ENCODE assay signal across 8 cellular contexts in the genomic region with DNA sequence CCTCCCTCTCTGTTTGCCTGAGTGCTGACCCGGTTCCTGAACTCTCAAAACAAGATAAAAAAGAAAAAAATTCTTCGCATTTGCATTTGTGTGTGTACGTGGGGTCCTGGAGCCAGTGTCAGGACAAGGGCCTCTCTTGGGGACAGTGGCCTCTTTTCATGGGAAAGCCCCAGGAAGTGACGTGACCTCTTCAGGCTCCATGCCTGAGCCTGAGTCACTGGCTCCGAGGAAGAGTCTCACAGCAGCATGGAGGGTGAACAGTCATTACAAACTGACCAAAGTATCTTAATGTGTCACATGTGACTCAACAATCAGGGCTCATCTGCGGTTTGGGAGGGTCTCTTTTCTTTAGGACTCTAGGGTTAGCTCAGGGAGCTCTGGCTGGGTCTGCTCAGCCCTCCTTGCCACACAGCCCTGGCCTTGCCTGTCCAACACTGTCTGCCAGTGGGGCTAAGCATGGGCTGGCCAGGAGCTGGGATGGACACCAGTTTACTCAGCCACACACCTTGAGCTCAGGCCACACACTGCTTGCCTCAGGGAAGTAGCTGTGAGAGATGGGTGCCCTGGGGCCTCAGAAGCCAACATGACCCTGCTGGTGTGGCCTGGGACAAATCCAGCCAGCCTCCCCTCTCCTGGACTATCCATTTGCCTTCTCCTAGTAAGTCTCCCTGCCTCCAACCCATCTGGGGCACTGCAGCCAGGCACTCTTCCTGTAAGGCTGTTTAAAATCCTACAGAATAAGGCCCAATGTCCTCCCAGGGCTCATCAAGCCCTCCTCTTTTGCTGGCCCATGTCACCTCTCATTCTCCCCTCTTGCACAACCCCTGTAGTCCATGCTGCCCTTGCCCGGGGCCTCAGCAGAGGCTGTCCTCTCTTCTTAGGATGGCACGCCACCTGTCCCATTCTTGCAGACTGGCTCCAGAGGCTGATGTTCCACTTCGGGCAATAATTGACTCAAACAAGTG. TPM values are rescaled to one million over a fixed set of nuclear protein-coding genes. Genes with fewer than 3 reads are reported as not detected.
DNase-seq lines count a peak whose midpoint lies in the region; ATAC-seq, FAIRE-seq and TF ChIP-seq lines count a peak whose summit lies in the region.

No MANE protein-coding gene starts in this region.

- H2AFZ ChIP-seq in keratinocyte (ENCODE audit: control insufficient read depth, low read length): no peak overlapping the region

- H4K20me1 ChIP-seq in keratinocyte (ENCODE audit: control insufficient read depth, extremely low read depth, insufficient read depth, low read length): no peaks in the 10 kb centered on the region

- in situ Hi-C loops in Panc1 (cut with HindIII; ENCODE audit: low pct_unique_long_range_greater_than_20kb, low sequenced_read_pairs) (no loop called here), astrocyte of the cerebellum (cut with HindIII; ENCODE audit: low sequenced_read_pairs) (no loop called here)

- no peak overlapping the region for H3K9ac ChIP-seq in keratinocyte (ENCODE audit: control insufficient read depth, extremely low read depth, insufficient read depth, low read length)

- peak overlapping the region; percentile 14 for H3K4me2 ChIP-seq in keratinocyte (ENCODE audit: control insufficient read depth, extremely low read depth, insufficient read depth, low read depth, low read length)

- H3K4me1 ChIP-seq in Panc1 (ENCODE audit: control insufficient read depth, insufficient read depth, low read length): no peaks in the 10 kb centered on the region
- peaks cover 6% of the 10 kb centered on the region for H3K4me1 ChIP-seq in keratinocyte (ENCODE audit: control insufficient read depth, extremely low read depth, insufficient read depth, low read length)

- no peaks in the 10 kb centered on the region for H3K9me1 ChIP-seq in keratinocyte (ENCODE audit: control insufficient read depth, extremely low read depth, insufficient read depth, low read length)

- H3K36me3 ChIP-seq in Panc1 (ENCODE audit: control insufficient read depth, insufficient read depth, low read length) (no peaks in the 10 kb centered on the region), keratinocyte (ENCODE audit: control insufficient read depth in 2 of 2, extremely low read depth in 1 of 2, insufficient read depth in 2 of 2, low read length in 2 of 2) (no peaks in the 10 kb centered on the region)

- dilution Hi-C loops in keratinocyte (cut with MboI; ENCODE audit: extremely low pct_ligation_motif_present, low sequenced_read_pairs): no loop called here

- peak; percentile 98 for FAIRE-seq in GM18507 (lab: Jason Lieb, UNC)
- no peak for FAIRE-seq in keratinocyte (lab: Jason Lieb, UNC)

- intact Hi-C loops in Panc1 (cut with micrococcal nuclease; ENCODE audit: unreplicated experiment): no loop called here

- POLR2A ChIA-PET in Panc1 (lab: Charles Lee): interaction anchor here (0.6 kb wide), 1 partner anchor 9 kb away, joined by 3 read pairs; no protein-coding TSS in a partner anchor

- H3K4me3 ChIP-seq in Panc1 (ENCODE audit: low read depth in 2 of 2, low read length in 2 of 2) (no peak overlapping the region), astrocyte of the cerebellum (ENCODE audit: low read depth, low read length) (no peak overlapping the region), keratinocyte (ENCODE audit: control insufficient read depth in 2 of 3, extremely low read depth in 1 of 3, insufficient read depth in 2 of 3, low read depth in 1 of 3, low read length in 3 of 3) (no peak overlapping the region)

- TF ChIP-seq CTCF in Panc1 (IDR thresholded peaks at IDR 0.05) (no peak), astrocyte of the cerebellum (IDR thresholded peaks at IDR 0.05; ENCODE audit: low read depth, low read length, missing control alignments) (no peak), keratinocyte (optimal IDR thresholded peaks at IDR 0.05 in 1 of 3, IDR thresholded peaks at IDR 0.05 in 1 of 3, conservative IDR thresholded peaks at IDR 0.05 in 1 of 3; ENCODE audit: extremely low read depth in 1 of 3, insufficient read depth in 2 of 3, low read length in 3 of 3) (no peak)

- BruUV-seq in Panc1 (replicated peaks; lab: Mats Ljungman, UMichigan): no TSS peak

- ATAC-seq in HG02623 (IDR thresholded peaks at IDR 0.05; ENCODE audit: unreplicated experiment) (peak; percentile 77), Panc1 (peak; percentile 79)

- H3K27me3 ChIP-seq in Panc1 (ENCODE audit: control insufficient read depth, insufficient read depth, low read length) (peaks cover 7% of the 10 kb centered on the region; the same call in 1 of the 2 replicates), keratinocyte (ENCODE audit: control insufficient read depth, extremely low read depth, insufficient read depth, low read length) (peaks cover 4% of the 10 kb centered on the region)

- DNase-seq in GM18507 (ENCODE audit: extremely low spot score, insufficient read length, low read depth) (peak; percentile 64), Panc1 (ENCODE audit: low read depth, low spot score) (peak; percentile 2), astrocyte of the cerebellum (ENCODE audit: low read depth) (peak; percentile 24), keratinocyte (ENCODE audit: low read depth, low spot score) (peak; percentile 40), NCI-H1092 (lab: John Stamatoyannopoulos, UW) (no peak), NCI-H1092 treated with DMSO at 0.1 percent for 48 hours (lab: John Stamatoyannopoulos, UW) (no peak)
- DNase-seq in stimulated activated CD8-positive, alpha-beta memory T cell treated with anti-CD3 and anti-CD28 coated beads, Interleukin-4, amount 100 ng/mL, for 48 hours: peak; percentile 83

- H3K9me3 ChIP-seq in Panc1 (ENCODE audit: control insufficient read depth, insufficient read depth, low read depth, low read length) (no peaks in the 10 kb centered on the region), keratinocyte (ENCODE audit: control insufficient read depth, low read depth, low read length) (no peaks in the 10 kb centered on the region)

- H3K27ac ChIP-seq in Panc1 (ENCODE audit: low read length) (no peak overlapping the region), keratinocyte (ENCODE audit: control insufficient read depth, insufficient read depth, low read length) (peak overlapping the region; percentile 33)

- H3K79me2 ChIP-seq in keratinocyte (ENCODE audit: control insufficient read depth, insufficient read depth, low read length): no peaks in the 10 kb centered on the region

- CTCF ChIA-PET in Panc1 (lab: Charles Lee): no interaction called here

RNA-seq across cellular contexts. Expression of a gene that starts 10.5 kb away (rescaled TPM):
- total RNA-seq in Panc1 (2021; ENCODE audit: unreplicated experiment): 0.23 TPM
- not detected for polyA plus RNA-seq in Panc1 (2012; ENCODE audit: insufficient read length)
- not detected in 3 replicates for polyA plus RNA-seq in keratinocyte
- not detected for polyA plus RNA-seq in keratinocyte (2011; ENCODE audit: low read depth)
- not detected in 2 replicates for polyA plus RNA-seq in keratinocyte (2011; cell fraction: cytosol; rRNA removed)
- polyA plus RNA-seq in keratinocyte (2011; cell fraction: nucleus; rRNA removed): not detected in 2 replicates
- not detected in 2 replicates for polyA plus RNA-seq in keratinocyte (2012; ENCODE audit: low replicate concordance)
- polyA minus RNA-seq in keratinocyte: not detected in 3 replicates
- polyA minus RNA-seq in keratinocyte (2011; cell fraction: cytosol; rRNA and poly(A)+ RNA removed): not detected
- polyA minus RNA-seq in keratinocyte (2011; cell fraction: nucleus; rRNA and poly(A)+ RNA removed): not detected in 2 replicates

RNA-seq across cellular contexts. Expression of a gene that starts 43.9 kb away (rescaled TPM):
- total RNA-seq in Panc1 (2021; ENCODE audit: unreplicated experiment): not detected
- polyA plus RNA-seq in Panc1 (2012; ENCODE audit: insufficient read length): not detected
- not detected in 3 replicates for polyA plus RNA-seq in keratinocyte
- not detected for polyA plus RNA-seq in keratinocyte (2011; ENCODE audit: low read depth)
- not detected in 2 replicates for polyA plus RNA-seq in keratinocyte (2011; cell fraction: cytosol; rRNA removed)
- not detected in 2 replicates for polyA plus RNA-seq in keratinocyte (2011; cell fraction: nucleus; rRNA removed)
- not detected in 2 replicates for polyA plus RNA-seq in keratinocyte (2012; ENCODE audit: low replicate concordance)
- not detected in 3 replicates for polyA minus RNA-seq in keratinocyte
- not detected for polyA minus RNA-seq in keratinocyte (2011; cell fraction: cytosol; rRNA and poly(A)+ RNA removed)
- not detected in 2 replicates for polyA minus RNA-seq in keratinocyte (2011; cell fraction: nucleus; rRNA and poly(A)+ RNA removed)

Comparison
In these comparisons a context has a peak if more than half of its experiments do, and no peak if none do; other contexts are left out.
1. DNase-seq: peak in GM18507 (single experiment), Panc1 (single experiment), astrocyte of the cerebellum (single experiment), keratinocyte (single experiment) and stimulated activated CD8-positive, alpha-beta memory T cell treated with anti-CD3 and anti-CD28 coated beads, Interleukin-4, amount 100 ng/mL, for 48 hours (single experiment); none in NCI-H1092 (single experiment) and NCI-H1092 treated with DMSO at 0.1 percent for 48 hours (single experiment).